ENCODE assay signal across 19 cellular contexts in the genomic region with DNA sequence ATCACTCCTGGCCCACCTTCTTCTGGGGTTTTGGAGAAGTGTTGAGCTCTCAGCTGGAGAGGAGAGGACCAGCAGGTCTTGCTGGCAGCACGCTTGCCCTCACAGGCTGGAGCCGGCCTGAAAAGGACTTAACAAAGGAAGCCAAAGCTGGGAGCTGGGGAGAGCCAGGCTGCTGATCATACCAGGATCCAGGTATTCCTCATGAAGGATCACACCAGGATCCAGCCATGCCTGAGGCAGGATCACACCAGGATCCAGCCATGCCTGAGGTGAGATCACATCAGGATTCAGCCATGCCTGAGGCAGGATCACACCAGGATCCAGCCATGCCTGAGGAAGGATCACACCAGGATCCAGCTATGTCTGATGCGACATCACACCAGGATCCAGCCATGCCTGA. TPM values are rescaled to one million over a fixed set of nuclear protein-coding genes. Genes with fewer than 3 reads are reported as not detected.
DNase-seq lines count a peak whose midpoint lies in the region; ATAC-seq and TF ChIP-seq lines count a peak whose summit lies in the region.
"Had no signal": no experiment of that assay in that cellular context is flagged by ENCODE, and none has a peak within 500 bp of the region (broad histone marks: within the 10 kb centered on the region; RNA-seq: fewer than 3 reads in every experiment).

No MANE protein-coding gene starts in this region.

- no peaks in the 10 kb centered on the region for H3K4me1 ChIP-seq in suprapubic skin
- H3K4me1 ChIP-seq: Caco-2 had no signal

- peaks cover 13% of the 10 kb centered on the region for H3K36me3 Mint-ChIP-seq in activated CD4-positive, alpha-beta T cell treated with anti-CD3 and anti-CD28 coated beads, Interleukin-2, amount 10 ng/mL, durations not matched to agents 7 days and 5 days (ENCODE audit: low read depth)
- no peaks in the 10 kb centered on the region for H3K36me3 Mint-ChIP-seq in activated T-helper 17 cell treated with anti-CD3 and anti-CD28 coated beads, Interleukin-2, amount 50 U/mL, for 72 hours (ENCODE audit: low read depth)

- H3K27me3 ChIP-seq in suprapubic skin: no peaks in the 10 kb centered on the region

- DNase-seq in activated CD4-positive, alpha-beta T cell treated with anti-CD3 and anti-CD28 coated beads, Interleukin-2, amount 10 ng/mL, durations not matched to agents 7 days and 5 days: no peak
- no peak for DNase-seq in activated CD4-positive, alpha-beta T cell treated with anti-CD3 and anti-CD28 coated beads, Interleukin-2, amount 50 U/mL, for 4 hours
- DNase-seq in islet precursor cell: peak; percentile 62
- DNase-seq in suprapubic skin (ENCODE audit: low spot score in 2 of 2): peak; percentile 32 to 57
- DNase-seq in medulla oblongata (ENCODE audit: extremely low spot score): no peak
- DNase-seq: activated naive CD8-positive, alpha-beta T cell treated with anti-CD3 and anti-CD28 coated beads for 36 hours; NCI-H1105; PC-9; spleen; T1000 had no signal

- H3K9me3 ChIP-seq in suprapubic skin: no peaks in the 10 kb centered on the region
- H3K9me3 ChIP-seq: Caco-2, spleen had no signal

- H3K4me1 Mint-ChIP-seq in activated CD4-positive, alpha-beta T cell treated with anti-CD3 and anti-CD28 coated beads, Interleukin-2, amount 10 ng/mL, durations not matched to agents 7 days and 5 days: peaks cover 25% of the 10 kb centered on the region
- peaks cover 11% of the 10 kb centered on the region for H3K4me1 Mint-ChIP-seq in activated T-helper 17 cell treated with anti-CD3 and anti-CD28 coated beads, Interleukin-2, amount 50 U/mL, for 72 hours

- no peak for TF ChIP-seq CTCF in suprapubic skin (IDR thresholded peaks at IDR 0.05)

- ATAC-seq in activated T-helper 17 cell treated with anti-CD3 and anti-CD28 coated beads, Interleukin-2, amount 50 U/mL, for 72 hours (replicated peaks): peak; percentile 35
- ATAC-seq in HG02571 (IDR thresholded peaks at IDR 0.05; ENCODE audit: unreplicated experiment) (no peak), GM18870 (IDR thresholded peaks at IDR 0.05; ENCODE audit: unreplicated experiment) (no peak)

- no peak for TF ChIP-seq POLR2A in suprapubic skin (IDR thresholded peaks at IDR 0.05)

- no peak overlapping the region for H3K27ac ChIP-seq in suprapubic skin
- H3K27ac ChIP-seq: PC-9, spleen had no signal

- no peaks in the 10 kb centered on the region for H3K27me3 Mint-ChIP-seq in activated CD4-positive, alpha-beta T cell treated with anti-CD3 and anti-CD28 coated beads, Interleukin-2, amount 10 ng/mL, durations not matched to agents 7 days and 5 days
- no peaks in the 10 kb centered on the region for H3K27me3 Mint-ChIP-seq in activated T-helper 17 cell treated with anti-CD3 and anti-CD28 coated beads, Interleukin-2, amount 50 U/mL, for 72 hours
- H3K27me3 Mint-ChIP-seq: activated naive CD8-positive, alpha-beta T cell treated with anti-CD3 and anti-CD28 coated beads for 36 hours had no signal

- H3K36me3 ChIP-seq in suprapubic skin: no peaks in the 10 kb centered on the region
- H3K36me3 ChIP-seq: spleen had no signal

- POLR2A ChIA-PET in activated CD4-positive, alpha-beta T cell treated with anti-CD3 and anti-CD28 coated beads, Interleukin-2, amount 10 ng/mL, durations not matched to agents 7 days and 5 days (lab: Charles Lee): no interaction called here

- H3K4me3 ChIP-seq in suprapubic skin: no peak overlapping the region
- H3K4me3 ChIP-seq: PC-9, spleen had no signal

- 50% methylated on average over 1 of the region's 3 CpGs for WGBS in suprapubic skin

- CTCF ChIA-PET in activated CD4-positive, alpha-beta T cell treated with anti-CD3 and anti-CD28 coated beads, Interleukin-2, amount 10 ng/mL, durations not matched to agents 7 days and 5 days (lab: Charles Lee): no interaction called here

- no peak for TF ChIP-seq EP300 in suprapubic skin (IDR thresholded peaks at IDR 0.05)

- H3K4me3 Mint-ChIP-seq in activated CD4-positive, alpha-beta T cell treated with anti-CD3 and anti-CD28 coated beads, Interleukin-2, amount 10 ng/mL, durations not matched to agents 7 days and 5 days: no peak overlapping the region
- peak overlapping the region; percentile 61 for H3K4me3 Mint-ChIP-seq in activated T-helper 17 cell treated with anti-CD3 and anti-CD28 coated beads, Interleukin-2, amount 50 U/mL, for 72 hours
- H3K4me3 Mint-ChIP-seq: activated naive CD8-positive, alpha-beta T cell treated with anti-CD3 and anti-CD28 coated beads for 36 hours had no signal

- no peaks in the 10 kb centered on the region for H3K9me3 Mint-ChIP-seq in activated CD4-positive, alpha-beta T cell treated with anti-CD3 and anti-CD28 coated beads, Interleukin-2, amount 10 ng/mL, durations not matched to agents 7 days and 5 days
- no peaks in the 10 kb centered on the region for H3K9me3 Mint-ChIP-seq in activated T-helper 17 cell treated with anti-CD3 and anti-CD28 coated beads, Interleukin-2, amount 50 U/mL, for 72 hours
- H3K9me3 Mint-ChIP-seq: activated naive CD8-positive, alpha-beta T cell treated with anti-CD3 and anti-CD28 coated beads for 36 hours; central memory CD8-positive, alpha-beta T cell had no signal

- H3K27ac Mint-ChIP-seq in activated CD4-positive, alpha-beta T cell treated with anti-CD3 and anti-CD28 coated beads, Interleukin-2, amount 10 ng/mL, durations not matched to agents 7 days and 5 days: peak overlapping the region; percentile 72
- peak overlapping the region; percentile 84 for H3K27ac Mint-ChIP-seq in activated T-helper 17 cell treated with anti-CD3 and anti-CD28 coated beads, Interleukin-2, amount 50 U/mL, for 72 hours
- H3K27ac Mint-ChIP-seq: activated naive CD8-positive, alpha-beta T cell treated with anti-CD3 and anti-CD28 coated beads for 36 hours had no signal

RNA-seq across cellular contexts. Expression of gene MRGPRD, which starts 17.0 kb away (rescaled TPM):
- total RNA-seq in activated CD4-positive, alpha-beta T cell treated with anti-CD3 and anti-CD28 coated beads, Interleukin-2, amount 10 ng/mL, durations not matched to agents 7 days and 5 days: not detected
- total RNA-seq in activated T-helper 17 cell treated with anti-CD3 and anti-CD28 coated beads, Interleukin-2, amount 50 U/mL, for 72 hours: not detected
- total RNA-seq in suprapubic skin: not detected
- total RNA-seq: activated naive CD8-positive, alpha-beta T cell treated with anti-CD3 and anti-CD28 coated beads for 36 hours; Caco-2; epithelial cell of proximal tubule; lower leg skin; NCI-H460; PC-9; spleen; temporal lobe had no signal

RNA-seq across cellular contexts. Expression of gene MRGPRF, which starts 49.3 kb away (rescaled TPM):
- not detected for total RNA-seq in activated CD4-positive, alpha-beta T cell treated with anti-CD3 and anti-CD28 coated beads, Interleukin-2, amount 10 ng/mL, durations not matched to agents 7 days and 5 days
- total RNA-seq in activated T-helper 17 cell treated with anti-CD3 and anti-CD28 coated beads, Interleukin-2, amount 50 U/mL, for 72 hours: not detected
- 1 to 10 TPM; 2.0 to 9.8 (median 4.8) TPM for total RNA-seq in suprapubic skin
- total RNA-seq: activated naive CD8-positive, alpha-beta T cell treated with anti-CD3 and anti-CD28 coated beads for 36 hours; NCI-H460 had no signal

Comparison
In these comparisons a context has a peak if more than half of its experiments do, and no peak if none do; other contexts are left out.
1. DNase-seq: peak in islet precursor cell (single experiment) and suprapubic skin (2 of 2); none in activated CD4-positive, alpha-beta T cell treated with anti-CD3 and anti-CD28 coated beads, Interleukin-2, amount 10 ng/mL, durations not matched to agents 7 days and 5 days (single experiment), activated CD4-positive, alpha-beta T cell treated with anti-CD3 and anti-CD28 coated beads, Interleukin-2, amount 50 U/mL, for 4 hours (0 of 2) and medulla oblongata (single experiment).